ENCODE assay signal across 1 cellular context in the genomic region with DNA sequence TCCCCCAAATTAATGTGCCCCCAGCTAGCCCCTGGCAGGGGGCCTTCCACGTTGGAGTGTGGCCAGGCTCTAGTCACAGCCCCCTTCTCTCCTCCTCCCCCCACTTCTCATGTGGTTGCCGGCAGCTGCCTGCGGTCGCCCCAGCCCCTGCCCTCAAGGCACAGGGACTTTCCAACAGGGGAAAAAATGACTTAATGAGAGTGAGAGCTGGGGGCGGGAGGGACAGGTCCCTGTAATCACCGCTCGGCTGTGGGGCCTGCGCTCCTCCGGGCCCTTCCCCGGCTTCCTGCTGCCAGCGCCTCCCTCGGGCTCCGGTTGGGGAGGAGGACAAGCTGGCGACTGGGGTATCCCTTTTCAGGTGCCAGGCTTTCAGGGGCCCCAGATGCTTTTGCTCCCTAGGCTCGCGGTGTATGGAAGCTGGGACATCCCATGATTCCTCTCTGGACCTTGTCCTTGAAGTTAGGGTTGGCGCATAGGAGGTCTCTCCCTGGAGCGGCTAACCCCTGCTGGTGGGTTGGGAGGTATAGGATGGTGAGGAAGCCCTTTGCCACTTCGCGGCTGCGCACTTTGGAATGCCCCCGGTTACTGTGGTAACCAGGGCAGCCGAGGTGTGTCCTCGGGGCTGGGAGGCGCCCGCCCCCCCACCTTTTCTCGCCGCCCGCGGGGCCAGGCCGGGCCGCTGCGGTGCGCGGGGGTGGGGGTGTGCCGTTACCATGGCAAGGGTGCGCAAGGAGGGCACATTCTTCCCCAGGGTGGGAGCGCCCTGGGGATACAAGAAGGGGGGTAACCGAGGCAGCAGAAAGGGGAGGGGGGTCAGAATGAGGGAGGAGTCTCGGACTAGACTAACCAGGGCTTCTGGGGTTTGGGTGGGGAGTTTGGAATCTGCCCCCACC.
TF ChIP-seq lines count a peak whose summit lies in the region.

No MANE protein-coding gene starts in this region.

TF ChIP-seq in HepG2, 621 proteins besides CTCF, POLR2A, EP300 and RAD21 (continued from another document):
- TF ChIP-seq GLI4 (CRISPR knock-in tag; IDR thresholded peaks at IDR 0.05; ENCODE audit: borderline replicate concordance) (no peak), XRCC5 (optimal IDR thresholded peaks at IDR 0.05; ENCODE audit: low read length) (peak; percentile 28)
